8 cellular contexts compared by ENCODE assay signal in the genomic region with DNA sequence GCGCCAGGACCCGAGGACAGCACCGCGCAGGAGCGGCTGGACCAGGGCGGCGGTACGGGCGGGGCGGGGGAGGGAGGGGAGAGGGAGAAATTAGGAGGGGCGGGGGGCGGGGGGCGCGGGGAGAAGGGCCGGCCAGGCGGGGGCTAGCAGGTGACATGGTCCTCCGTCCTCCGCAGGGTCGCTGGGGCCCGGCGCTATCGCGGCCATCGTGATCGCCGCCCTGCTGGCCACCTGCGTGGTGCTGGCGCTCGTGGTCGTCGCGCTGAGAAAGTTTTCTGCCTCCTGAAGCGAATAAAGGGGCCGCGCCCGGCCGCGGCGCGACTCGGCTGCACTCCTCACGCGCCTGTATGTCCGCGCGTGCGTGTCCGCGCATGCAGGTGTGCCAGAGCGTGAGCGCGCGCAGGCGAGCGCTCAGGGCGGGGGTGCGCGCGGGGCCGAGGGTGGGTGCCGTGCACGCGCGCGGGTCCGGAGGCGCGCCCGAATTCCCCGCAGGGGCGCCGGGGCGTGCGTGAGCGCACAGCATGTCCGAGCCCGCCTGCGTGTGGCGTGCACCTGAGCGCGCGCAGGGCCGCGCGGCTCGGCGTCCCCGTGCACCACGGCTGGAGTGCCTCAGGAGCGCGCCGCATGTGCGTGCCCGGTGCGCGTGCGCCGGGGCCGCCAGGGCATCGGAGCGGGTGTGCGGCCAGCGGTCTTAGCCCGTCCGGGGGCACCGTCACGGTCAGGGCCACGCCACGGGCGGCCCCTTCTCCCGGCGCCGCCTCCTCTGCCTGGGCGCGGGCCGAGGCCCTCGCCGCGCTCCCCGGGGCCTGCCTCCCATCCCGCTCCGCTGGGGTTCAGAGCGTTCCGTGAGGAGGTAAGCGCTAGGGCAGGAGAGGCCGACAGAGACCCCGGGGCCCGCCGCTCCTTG. TPM values are rescaled to one million over a fixed set of nuclear protein-coding genes. Genes with fewer than 3 reads are reported as not detected.
DNase-seq lines count a peak whose midpoint lies in the region; ATAC-seq and TF ChIP-seq lines count a peak whose summit lies in the region.

No MANE protein-coding gene starts in this region.

- H3K27ac ChIP-seq in Peyer's patch (peak overlapping the region in 3 of 4 donors; percentile 76 to 91 (median 84)), lung (ENCODE audit: low read depth in 1 of 2, low read length in 1 of 2) (no peak overlapping the region), suprapubic skin (peak overlapping the region; percentile 1)

- no peaks in the 10 kb centered on the region for H3K36me3 Mint-ChIP-seq in dendritic cell treated with granulocyte-macrophage colony-stimulating factor and Interleukin-4, amounts not matched to agents 40 ng/mL and 50 ng/mL, for 4 days (ENCODE audit: low read depth)

- DNase-seq in AG10803 (ENCODE audit: low read depth) (no peak), GM19238 (ENCODE audit: insufficient read length, low spot score) (peak; percentile 28), Peyer's patch (peak in 2 of 3 donors; percentile 74 to 85), lung (ENCODE audit: low spot score) (no peak), suprapubic skin (ENCODE audit: low spot score in 2 of 2) (peak in 1 of 2 donors; percentile 70), UCSD-AML1 (lab: John Stamatoyannopoulos, UW; ENCODE audit: unreplicated experiment) (no peak)

- no peak overlapping the region for H3K4me3 ChIP-seq in AG10803 (ENCODE audit: low read length)
- peak overlapping the region; percentile 40 to 80 (median 59) for H3K4me3 ChIP-seq in Peyer's patch
- H3K4me3 ChIP-seq in lung = peak overlapping the region; percentile 25
- H3K4me3 ChIP-seq in suprapubic skin = peak overlapping the region; percentile 71

- no peaks in the 10 kb centered on the region for H3K9me3 ChIP-seq in Peyer's patch
- no peaks in the 10 kb centered on the region for H3K9me3 ChIP-seq in lung (ENCODE audit: control insufficient read depth in 2 of 2, insufficient read depth in 1 of 2, low read length in 1 of 2)
- H3K9me3 ChIP-seq in suprapubic skin = no peaks in the 10 kb centered on the region

- peak; percentile 11; the same call in 1 of the 2 replicates for TF ChIP-seq CTCF in AG10803 (conservative IDR thresholded peaks at IDR 0.05; ENCODE audit: low read length)
- TF ChIP-seq CTCF in Peyer's patch (IDR thresholded peaks at IDR 0.05) = peak in 3 of 6 experiments; percentile 6 to 18 (median 6)
- no peak for TF ChIP-seq CTCF in lung (IDR thresholded peaks at IDR 0.05; ENCODE audit: control extremely low read depth, extremely low read depth)
- TF ChIP-seq CTCF in suprapubic skin (IDR thresholded peaks at IDR 0.05) = no peak

- H3K4me1 ChIP-seq in Peyer's patch (peaks cover 0 to 32% (median 10%) of the 10 kb centered on the region in 4 donors), lung (ENCODE audit: control insufficient read depth in 2 of 2, insufficient read depth in 2 of 2, low read length in 2 of 2) (peaks cover 0 to 9% of the 10 kb centered on the region in 2 donors), suprapubic skin (peaks cover 25% of the 10 kb centered on the region)

- H3K4me1 Mint-ChIP-seq in dendritic cell treated with granulocyte-macrophage colony-stimulating factor and Interleukin-4, amounts not matched to agents 40 ng/mL and 50 ng/mL, for 4 days (ENCODE audit: low read depth) = peaks cover 25% of the 10 kb centered on the region

- intact Hi-C loops in dendritic cell treated with granulocyte-macrophage colony-stimulating factor and Interleukin-4, amounts not matched to agents 40 ng/mL and 50 ng/mL, for 4 days (cut with micrococcal nuclease) = no loop called here

- H3K27me3 ChIP-seq in Peyer's patch = no peaks in the 10 kb centered on the region
- H3K27me3 ChIP-seq in lung (ENCODE audit: control insufficient read depth, insufficient read depth) = no peaks in the 10 kb centered on the region
- peaks cover 20% of the 10 kb centered on the region for H3K27me3 ChIP-seq in suprapubic skin

- TF ChIP-seq EP300 in suprapubic skin (IDR thresholded peaks at IDR 0.05) = no peak

- no peak for ATAC-seq in lung (ENCODE audit: insufficient read depth, low FRiP score)
- no peak for ATAC-seq in GM21515 (IDR thresholded peaks at IDR 0.05; ENCODE audit: unreplicated experiment)

- H3K4me3 Mint-ChIP-seq in dendritic cell treated with granulocyte-macrophage colony-stimulating factor and Interleukin-4, amounts not matched to agents 40 ng/mL and 50 ng/mL, for 4 days = peak overlapping the region; percentile 39

- 1 to 2% methylated on average over 96 to 126 of the region's 129 CpGs for WGBS in lung, 2 donors
- under 1% methylated on average over 43 of the region's 129 CpGs for WGBS in suprapubic skin

- H3K9me3 Mint-ChIP-seq in dendritic cell treated with granulocyte-macrophage colony-stimulating factor and Interleukin-4, amounts not matched to agents 40 ng/mL and 50 ng/mL, for 4 days = no peaks in the 10 kb centered on the region

- TF ChIP-seq POLR2A in Peyer's patch (IDR thresholded peaks at IDR 0.05) (peak; percentile 57 to 70), suprapubic skin (IDR thresholded peaks at IDR 0.05) (no peak)

- H3K27ac Mint-ChIP-seq in dendritic cell treated with granulocyte-macrophage colony-stimulating factor and Interleukin-4, amounts not matched to agents 40 ng/mL and 50 ng/mL, for 4 days = no peak overlapping the region

- peaks cover 42% of the 10 kb centered on the region for H3K27me3 Mint-ChIP-seq in dendritic cell treated with granulocyte-macrophage colony-stimulating factor and Interleukin-4, amounts not matched to agents 40 ng/mL and 50 ng/mL, for 4 days

- H3K36me3 ChIP-seq in Peyer's patch (no peaks in the 10 kb centered on the region), lung (ENCODE audit: control insufficient read depth in 2 of 2, insufficient read depth in 2 of 2, low read length in 2 of 2) (no peaks in the 10 kb centered on the region), suprapubic skin (no peaks in the 10 kb centered on the region)

RNA-seq across cellular contexts. Expression of a gene that starts 6.3 kb away (rescaled TPM):
- total RNA-seq in Peyer's patch (1 to 10 TPM; 3.5 to 9.7 (median 7.3) TPM), lung (1 to 10 TPM in 1 of 2 donors, under 1 TPM in 1; 0.97 to 2.1 TPM), suprapubic skin (10 to 100 TPM; 11.7 to 39.7 (median 16.9) TPM)
- 1 to 10 TPM in 1 of 2 donors, under 1 TPM in 1; 0.63 to 1.6 TPM for polyA plus RNA-seq in lung

Comparison
In these comparisons a context has a peak if more than half of its experiments do, and no peak if none do; other contexts are left out.
1. DNase-seq: peak in GM19238 (single experiment) and Peyer's patch (2 of 3); none in AG10803 (single experiment), lung (single experiment) and UCSD-AML1 (single experiment).
2. H3K27ac ChIP-seq: peak in Peyer's patch (3 of 4) and suprapubic skin (single experiment); none in lung (0 of 2).
3. POLR2A ChIP-seq: peak in Peyer's patch (2 of 2); none in suprapubic skin (0 of 2).